In the genomic region with DNA sequence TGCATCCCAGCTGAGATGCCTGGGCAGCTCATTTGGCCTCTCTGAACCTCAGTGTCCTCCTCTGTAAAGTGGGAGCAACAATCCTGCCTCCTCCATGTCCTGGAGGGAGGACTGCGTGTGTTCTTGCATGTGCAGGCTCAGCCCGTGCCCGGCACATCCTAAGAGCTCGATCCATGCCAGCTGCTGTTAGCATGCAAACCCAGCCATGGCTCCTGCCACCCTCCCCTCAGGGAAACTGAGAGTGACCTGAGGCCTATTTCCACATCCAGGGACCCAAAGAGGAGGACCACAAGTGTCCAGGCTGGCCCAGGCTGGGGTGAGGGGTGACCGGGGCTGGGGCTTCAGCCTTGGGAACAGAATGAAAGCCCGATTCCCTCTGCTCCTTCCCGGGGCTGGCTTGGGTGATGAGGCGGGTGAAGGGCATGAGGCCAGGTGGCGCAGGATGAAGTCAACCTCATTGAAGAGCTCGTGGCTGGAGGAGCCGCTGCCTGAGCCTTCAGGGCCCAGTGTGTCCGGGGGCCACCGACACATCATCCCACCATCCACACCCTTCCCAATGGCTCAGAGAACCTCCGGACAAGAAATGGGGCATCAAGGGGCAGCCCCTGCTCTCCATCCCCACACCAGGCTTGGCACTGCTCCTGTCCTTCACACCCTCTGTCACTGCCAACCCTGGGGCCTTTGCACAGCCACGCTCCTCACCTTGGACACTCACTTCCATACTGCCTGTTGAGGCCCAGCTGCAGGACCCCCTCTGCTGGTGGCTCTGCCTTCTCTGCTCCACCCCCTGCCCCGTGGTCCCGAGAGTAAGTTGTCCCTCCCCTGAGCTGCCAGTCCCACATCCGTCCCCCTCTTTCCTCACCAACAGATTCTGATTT, we compare ENCODE assay signal across 2 cellular contexts.
TF ChIP-seq lines count a peak whose summit lies in the region.

No MANE protein-coding gene starts in this region.

TF ChIP-seq in GM23338, 12 proteins besides CTCF, POLR2A, EP300 and RAD21 (continues in another document):
- TF ChIP-seq ZNF114 (CRISPR knock-in tag; IDR thresholded peaks at IDR 0.05) (no peak), POLR2AphosphoS5 (IDR thresholded peaks at IDR 0.05; ENCODE audit: low read depth) (no peak), ZNF331 (CRISPR knock-in tag; IDR thresholded peaks at IDR 0.05; ENCODE audit: low read depth) (no peak), STAT1 (IDR thresholded peaks at IDR 0.05; ENCODE audit: unreplicated experiment) (no peak), NANOG (IDR thresholded peaks at IDR 0.05; ENCODE audit: borderline replicate concordance) (no peak), CREB1 (CRISPR knock-in tag; IDR thresholded peaks at IDR 0.05; ENCODE audit: low read depth) (no peak), ETS1 (IDR thresholded peaks at IDR 0.05) (no peak), EZH2phosphoT487 (IDR thresholded peaks at IDR 0.05; ENCODE audit: unreplicated experiment) (no peak)
- TF ChIP-seq, protein P1, sequence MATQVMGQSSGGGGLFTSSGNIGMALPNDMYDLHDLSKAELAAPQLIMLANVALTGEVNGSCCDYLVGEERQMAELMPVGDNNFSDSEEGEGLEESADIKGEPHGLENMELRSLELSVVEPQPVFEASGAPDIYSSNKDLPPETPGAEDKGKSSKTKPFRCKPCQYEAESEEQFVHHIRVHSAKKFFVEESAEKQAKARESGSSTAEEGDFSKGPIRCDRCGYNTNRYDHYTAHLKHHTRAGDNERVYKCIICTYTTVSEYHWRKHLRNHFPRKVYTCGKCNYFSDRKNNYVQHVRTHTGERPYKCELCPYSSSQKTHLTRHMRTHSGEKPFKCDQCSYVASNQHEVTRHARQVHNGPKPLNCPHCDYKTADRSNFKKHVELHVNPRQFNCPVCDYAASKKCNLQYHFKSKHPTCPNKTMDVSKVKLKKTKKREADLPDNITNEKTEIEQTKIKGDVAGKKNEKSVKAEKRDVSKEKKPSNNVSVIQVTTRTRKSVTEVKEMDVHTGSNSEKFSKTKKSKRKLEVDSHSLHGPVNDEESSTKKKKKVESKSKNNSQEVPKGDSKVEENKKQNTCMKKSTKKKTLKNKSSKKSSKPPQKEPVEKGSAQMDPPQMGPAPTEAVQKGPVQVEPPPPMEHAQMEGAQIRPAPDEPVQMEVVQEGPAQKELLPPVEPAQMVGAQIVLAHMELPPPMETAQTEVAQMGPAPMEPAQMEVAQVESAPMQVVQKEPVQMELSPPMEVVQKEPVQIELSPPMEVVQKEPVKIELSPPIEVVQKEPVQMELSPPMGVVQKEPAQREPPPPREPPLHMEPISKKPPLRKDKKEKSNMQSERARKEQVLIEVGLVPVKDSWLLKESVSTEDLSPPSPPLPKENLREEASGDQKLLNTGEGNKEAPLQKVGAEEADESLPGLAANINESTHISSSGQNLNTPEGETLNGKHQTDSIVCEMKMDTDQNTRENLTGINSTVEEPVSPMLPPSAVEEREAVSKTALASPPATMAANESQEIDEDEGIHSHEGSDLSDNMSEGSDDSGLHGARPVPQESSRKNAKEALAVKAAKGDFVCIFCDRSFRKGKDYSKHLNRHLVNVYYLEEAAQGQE (IDR thresholded peaks at IDR 0.05; ENCODE audit: unreplicated experiment) = no peak

TF ChIP-seq in H1, 55 proteins besides CTCF, POLR2A, EP300 and RAD21:
- TF ChIP-seq POU5F1 (IDR thresholded peaks at IDR 0.05; ENCODE audit: low read depth, low read length) (no peak), JUN (IDR thresholded peaks at IDR 0.05; ENCODE audit: low read depth, low read length) (no peak)
- TF ChIP-seq, protein P2, sequence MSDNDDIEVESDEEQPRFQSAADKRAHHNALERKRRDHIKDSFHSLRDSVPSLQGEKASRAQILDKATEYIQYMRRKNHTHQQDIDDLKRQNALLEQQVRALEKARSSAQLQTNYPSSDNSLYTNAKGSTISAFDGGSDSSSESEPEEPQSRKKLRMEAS (IDR thresholded peaks at IDR 0.05) = no peak
